ENCODE assay signal across 8 cellular contexts in the genomic region with DNA sequence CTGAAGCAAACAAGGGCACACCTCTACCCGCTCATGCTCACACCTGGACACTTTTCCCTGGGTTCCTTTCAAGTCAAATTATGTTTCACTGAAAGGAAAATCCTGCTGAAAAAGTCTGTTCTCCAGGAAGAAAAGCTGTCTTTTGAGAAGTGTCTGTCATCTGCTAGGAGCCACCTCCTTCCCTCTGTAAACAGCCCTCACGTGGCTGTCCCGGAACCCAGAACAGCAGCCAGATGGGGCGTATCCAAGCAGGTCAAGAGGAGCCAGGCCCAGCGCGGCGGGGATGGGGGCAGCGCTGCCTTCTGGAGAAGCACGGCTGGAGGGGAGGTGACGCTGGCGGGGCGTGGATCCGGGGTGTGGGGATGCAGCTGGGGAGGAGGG. TPM values are rescaled to one million over a fixed set of nuclear protein-coding genes. Genes with fewer than 3 reads are reported as not detected.
DNase-seq lines count a peak whose midpoint lies in the region; ATAC-seq and TF ChIP-seq lines count a peak whose summit lies in the region.

Gene PNPLA7, minus strand, starts transcription at position 162 of the 381 bp plus-strand sequence. CDS start 205 bp downstream, outside the sequence.

- peak; percentile 53 for DNase-seq in CMK (ENCODE audit: low read depth)
- DNase-seq in HuH-7.5 (ENCODE audit: low spot score) = peak; percentile 87
- peak; percentile 69 for DNase-seq in OCI-LY7 (ENCODE audit: low spot score)
- DNase-seq in activated T-helper 1 cell treated with Interleukin-2 at 50 U/mL for 16 hours (ENCODE audit: low read depth) = peak; percentile 24
- DNase-seq in esophagus squamous epithelium (lab: John Stamatoyannopoulos, UW) = peak; percentile 41
- peak; percentile 90 for DNase-seq in mucosa of gallbladder (ENCODE audit: low spot score)
- peak; percentile 93 for DNase-seq in stomach

- H3K79me2 ChIP-seq in OCI-LY7 (ENCODE audit: insufficient read depth, low read depth, low read length) = peaks cover 6% of the 10 kb centered on the region; the same call in 1 of the 2 replicates

- no TSS peak for BruUV-seq in OCI-LY7 (replicated peaks; lab: Mats Ljungman, UMichigan)

- TF ChIP-seq POLR2A in esophagus squamous epithelium (IDR thresholded peaks at IDR 0.05) (peak in 2 of 4 donors; percentile 14 to 42), stomach (IDR thresholded peaks at IDR 0.05) (no peak)

- no peak for TF ChIP-seq EP300 in stomach (IDR thresholded peaks at IDR 0.05)

- H3K4me1 ChIP-seq in OCI-LY7 (ENCODE audit: insufficient read depth, low read length, poor library complexity, severe bottlenecking) = peaks cover 16% of the 10 kb centered on the region
- H3K4me1 ChIP-seq in esophagus squamous epithelium = peaks cover 13 to 59% (median 14%) of the 10 kb centered on the region in 3 donors
- H3K4me1 ChIP-seq in stomach = peaks cover 18 to 53% (median 51%) of the 10 kb centered on the region in 4 donors

- CTCF ChIA-PET in OCI-LY7 (lab: Charles Lee; ENCODE audit: unreplicated experiment) = no interaction called here

- no peaks in the 10 kb centered on the region for H4K20me1 ChIP-seq in OCI-LY7 (ENCODE audit: insufficient read depth, low read length)

- peak within 1 kb of the TSS; percentile 92 for H3K4me2 ChIP-seq in OCI-LY7 (ENCODE audit: low read length)

- intact Hi-C loops in OCI-LY7 (cut with micrococcal nuclease; ENCODE audit: unreplicated experiment) (loop anchor here (2.0 kb wide), 1 partner anchor 55 kb away; the partner anchor contains the start of gene ARRDC1), esophagus squamous epithelium (cut with DNase I) (no loop called here), stomach (cut with DNase I; ENCODE audit: low total_unique reads) (no loop called here)

- ATAC-seq in HG02970 (IDR thresholded peaks at IDR 0.05; ENCODE audit: low FRiP score, unreplicated experiment) = no peak

- peak within 1 kb of the TSS; percentile 86 for H3K4me3 ChIP-seq in OCI-LY7 (ENCODE audit: low read depth, low read length, poor library complexity, severe bottlenecking)
- peak within 1 kb of the TSS; percentile 61 to 97 (median 94) for H3K4me3 ChIP-seq in esophagus squamous epithelium
- peak within 1 kb of the TSS; percentile 62 to 95 (median 77) for H3K4me3 ChIP-seq in stomach

- no peak for TF ChIP-seq CTCF in OCI-LY7 (conservative IDR thresholded peaks at IDR 0.05; ENCODE audit: low read length)
- TF ChIP-seq CTCF in esophagus squamous epithelium (IDR thresholded peaks at IDR 0.05) = no peak
- TF ChIP-seq CTCF in stomach (IDR thresholded peaks at IDR 0.05) = no peak

- peak within 1 kb of the TSS; percentile 72; the same call in 1 of the 2 replicates for H2AFZ ChIP-seq in OCI-LY7 (ENCODE audit: low read length)

- H3K27ac ChIP-seq in OCI-LY7 (ENCODE audit: low read depth, low read length, poor library complexity, severe bottlenecking) (peak within 1 kb of the TSS; percentile 32), esophagus squamous epithelium (peak within 1 kb of the TSS; percentile 83 to 98 (median 94)), stomach (peak within 1 kb of the TSS; percentile 87 to 96 (median 93))

- no peaks in the 10 kb centered on the region for H3K27me3 ChIP-seq in esophagus squamous epithelium
- H3K27me3 ChIP-seq in stomach = no peaks in the 10 kb centered on the region

- peaks cover 24% of the 10 kb centered on the region; the same call in 1 of the 2 replicates for H3K36me3 ChIP-seq in OCI-LY7 (ENCODE audit: insufficient read depth, low read length)
- H3K36me3 ChIP-seq in esophagus squamous epithelium = peaks cover 0 to 20% (median 5%) of the 10 kb centered on the region in 3 donors
- H3K36me3 ChIP-seq in stomach = peaks cover 8 to 27% (median 17%) of the 10 kb centered on the region in 4 donors

- H3K9me2 ChIP-seq in OCI-LY7 (ENCODE audit: insufficient read depth, low read length) = no peaks in the 10 kb centered on the region

- POLR2A ChIA-PET in OCI-LY7 (lab: Charles Lee) = no interaction called here

- WGBS in esophagus squamous epithelium, 2 donors = 2 to 25% methylated on average over 1 to 3 of the region's 13 CpGs
- 1 to 5% (median 4%) methylated on average over 3 to 13 of the region's 13 CpGs for WGBS in stomach, 5 donors

- no peaks in the 10 kb centered on the region for H3K9me3 ChIP-seq in OCI-LY7 (ENCODE audit: low read length)
- H3K9me3 ChIP-seq in esophagus squamous epithelium = no peaks in the 10 kb centered on the region
- H3K9me3 ChIP-seq in stomach = no peaks in the 10 kb centered on the region

RNA-seq across cellular contexts. Expression of gene PNPLA7, which starts in this region (rescaled TPM):
- 0.80 and 1.5 TPM in 2 replicates for total RNA-seq in OCI-LY7 (2014; rRNA removed; shearing (Covaris generic))
- total RNA-seq in OCI-LY7 (2022) = 8.5 and 10.2 TPM in 2 replicates
- 1 to 10 TPM in 2 of 4 donors, under 1 TPM in 2; 0.61 to 3.4 (median 0.91) TPM for total RNA-seq in esophagus squamous epithelium
- 16.5 TPM for total RNA-seq in mucosa of gallbladder
- 10 to 100 TPM in 4 of 5 donors, 1 to 10 TPM in 1; 3.5 to 51.3 (median 21.4) TPM for total RNA-seq in stomach
- 10 to 100 TPM in 2 of 3 donors, 1 to 10 TPM in 1; 9.2 to 15.6 (median 14.1) TPM for polyA plus RNA-seq in stomach

Comparison
In these comparisons a context has a peak if more than half of its experiments do, and no peak if none do; other contexts are left out.
1. DNase-seq: peak in every context shown above with its lines; median percentile 93 in stomach; 90 in mucosa of gallbladder; 87 in HuH-7.5; 69 in OCI-LY7; 53 in CMK; 41 in esophagus squamous epithelium; 24 in activated T-helper 1 cell treated with Interleukin-2 at 50 U/mL for 16 hours.
2. H3K27ac ChIP-seq: peak in every context shown above with its lines; median percentile 94 in esophagus squamous epithelium; 93 in stomach; 32 in OCI-LY7.